In genomic region chr19:801030-801860, GRCh38 we compare ENCODE assay signal across 8 cellular contexts. TPM values are rescaled to one million over a fixed set of nuclear protein-coding genes. Genes with fewer than 3 reads are reported as not detected.
A peak's percentile ranks its signal among the peaks of the same experiment; 100 is the strongest.
DNase-seq lines count a peak whose midpoint lies in the region; ATAC-seq, FAIRE-seq and TF ChIP-seq lines count a peak whose summit lies in the region.

No MANE protein-coding gene starts in this region.

- no peaks in the 10 kb centered on the region for H3K9me3 Mint-ChIP-seq in MCF 10A (ENCODE audit: unreplicated experiment)
- H3K9me3 Mint-ChIP-seq in type B pancreatic cell, result no peaks in the 10 kb centered on the region

- H3K27me3 ChIP-seq in HUES48 (ENCODE audit: control insufficient read depth, insufficient read depth, low read length), result no peaks in the 10 kb centered on the region
- no peaks in the 10 kb centered on the region for H3K27me3 ChIP-seq in right lobe of liver

- H3K9me3 ChIP-seq in HUES48 (ENCODE audit: control insufficient read depth, insufficient read depth, low read length) (no peaks in the 10 kb centered on the region), right lobe of liver (no peaks in the 10 kb centered on the region)

- no peak for TF ChIP-seq POLR2A in right lobe of liver (IDR thresholded peaks at IDR 0.05)

- H3K4me3 Mint-ChIP-seq in MCF 10A (ENCODE audit: unreplicated experiment), result peak overlapping the region; percentile 61
- peak overlapping the region; percentile 74 for H3K4me3 Mint-ChIP-seq in type B pancreatic cell

- no peak overlapping the region for H3K4me3 ChIP-seq in HUES48 (ENCODE audit: low read depth, low read length)
- peak overlapping the region; percentile 21 to 95 (median 93) for H3K4me3 ChIP-seq in right lobe of liver

- WGBS in right lobe of liver (ENCODE audit: insufficient coverage, low coverage, low lambda C conversion rate, missing lambda C conversion rate), result 33% methylated on average over 7 of the region's 29 CpGs

- H3K4me1 ChIP-seq in HUES48 (ENCODE audit: control insufficient read depth, insufficient read depth, low read length) (peaks cover 24% of the 10 kb centered on the region), right lobe of liver (peaks cover 0 to 31% (median 19%) of the 10 kb centered on the region in 4 donors)

- H3K4me1 Mint-ChIP-seq in MCF 10A (ENCODE audit: insufficient read depth, unreplicated experiment), result peaks cover 33% of the 10 kb centered on the region
- peaks cover 33% of the 10 kb centered on the region for H3K4me1 Mint-ChIP-seq in type B pancreatic cell (ENCODE audit: unreplicated experiment)

- no peak for ATAC-seq in right lobe of liver

- peaks cover 63% of the 10 kb centered on the region for H3K36me3 Mint-ChIP-seq in MCF 10A (ENCODE audit: insufficient read depth, unreplicated experiment)
- peaks cover 19% of the 10 kb centered on the region for H3K36me3 Mint-ChIP-seq in type B pancreatic cell

- DNase-seq in A172 (ENCODE audit: low spot score) (peak; percentile 75), MCF 10A (ENCODE audit: unreplicated experiment) (peak; percentile 75), right lobe of liver (peak in 2 of 3 donors; percentile 56 to 75), type B pancreatic cell (ENCODE audit: extremely low spot score, unreplicated experiment) (no peak), urothelium cell line (ENCODE audit: low spot score) (no peak), putamen (ENCODE audit: low spot score) (no peak), SIG-M5 treated with dmso at 0.1 percent for 504 hours (lab: John Stamatoyannopoulos, UW; ENCODE audit: unreplicated experiment) (no peak)

- H3K27ac Mint-ChIP-seq in MCF 10A (ENCODE audit: low read depth, unreplicated experiment) (no peak overlapping the region), type B pancreatic cell (peak overlapping the region; percentile 46)

- BruUV-seq in MCF 10A (replicated peaks; lab: Mats Ljungman, UMichigan), result no TSS peak

- H3K27ac ChIP-seq in HUES48 (ENCODE audit: low read depth, low read length) (peak overlapping the region; percentile 59), right lobe of liver (peak overlapping the region in 2 of 3 donors; percentile 72 to 79)

- no peak overlapping the region for H3K9ac ChIP-seq in HUES48 (ENCODE audit: low read depth, low read length)

- intact Hi-C loops in MCF 10A (cut with micrococcal nuclease), result no loop called here
- intact Hi-C loops in right lobe of liver (cut with DNase I), result no loop called here

- H3K36me3 ChIP-seq in HUES48 (ENCODE audit: control insufficient read depth, insufficient read depth, low read length), result peaks cover 77% of the 10 kb centered on the region
- H3K36me3 ChIP-seq in right lobe of liver, result peaks cover 8 to 41% (median 27%) of the 10 kb centered on the region in 4 donors

- CTCF ChIA-PET in MCF 10A (lab: Yijun Ruan, JAX), result interaction anchor here (0.7 kb wide), 1 partner anchor 56 kb away, joined by 3 read pairs; no protein-coding TSS in a partner anchor

- H3K27me3 Mint-ChIP-seq in MCF 10A (ENCODE audit: insufficient read depth, unreplicated experiment) (no peaks in the 10 kb centered on the region), type B pancreatic cell (peaks cover 6% of the 10 kb centered on the region)

- TF ChIP-seq CTCF in MCF 10A (IDR thresholded peaks at IDR 0.05; ENCODE audit: unreplicated experiment) (no peak), right lobe of liver (IDR thresholded peaks at IDR 0.05) (no peak), type B pancreatic cell (conservative IDR thresholded peaks at IDR 0.05) (no peak)

- no peak for FAIRE-seq in urothelium cell line (lab: Jason Lieb, UNC)

- POLR2A ChIA-PET in MCF 10A (lab: Yijun Ruan, JAX), result interaction anchor here (0.6 to 1.6 kb wide), 6 partner anchors 9 to 131 kb away, joined by 3 to 5 read pairs (median 3); no protein-coding TSS in a partner anchor

RNA-seq across cellular contexts. Expression of gene PTBP1, which starts 4.0 kb away (rescaled TPM):
- total RNA-seq in A172 (2014; rRNA removed; shearing (Covaris generic)), result 171 and 174 TPM in 2 replicates
- 348 and 431 TPM in 2 replicates for total RNA-seq in MCF 10A (2022)
- total RNA-seq in right lobe of liver, result 100 to 1,000 TPM in 5 of 6 experiments, 10 to 100 TPM in 1; 91.1 to 150 (median 129) TPM
- total RNA-seq in type B pancreatic cell (ENCODE audit: low replicate concordance), result 416 and 496 TPM in 2 replicates

RNA-seq across cellular contexts. Expression of gene PLPPR3, which starts 20.5 kb away (rescaled TPM):
- 7.5 and 12.7 TPM in 2 replicates for total RNA-seq in A172 (2014; rRNA removed; shearing (Covaris generic))
- not detected in 2 replicates for total RNA-seq in MCF 10A (2022)
- total RNA-seq in right lobe of liver, result not detected
- 9.9 and 29.2 TPM in 2 replicates for total RNA-seq in type B pancreatic cell (ENCODE audit: low replicate concordance)

RNA-seq across cellular contexts. Expression of gene AZU1, which starts 26.4 kb away (rescaled TPM):
- total RNA-seq in A172 (2014; rRNA removed; shearing (Covaris generic)), result 0.36 TPM in 1 of 2 replicates, not detected in the other
- total RNA-seq in MCF 10A (2022) (not detected in 2 replicates), right lobe of liver (1 to 10 TPM in 2 of 6 experiments, under 1 TPM in 1, not detected in 3; 0.15 to 3.6 (median 1.8) TPM), type B pancreatic cell (ENCODE audit: low replicate concordance) (0.41 TPM in 1 of 2 replicates, not detected in the other)

RNA-seq across cellular contexts. Expression of gene PRTN3, which starts 39.6 kb away (rescaled TPM):
- 0.14 and 0.16 TPM in 2 replicates for total RNA-seq in A172 (2014; rRNA removed; shearing (Covaris generic))
- total RNA-seq in MCF 10A (2022) (not detected in 2 replicates), right lobe of liver (1 to 10 TPM in 2 of 6 experiments, not detected in 4; 2.3 to 2.9 TPM), type B pancreatic cell (ENCODE audit: low replicate concordance) (0.45 TPM in 1 of 2 replicates, not detected in the other)

RNA-seq across cellular contexts. Expression of gene MISP, which starts 50.3 kb away (rescaled TPM):
- total RNA-seq in A172 (2014; rRNA removed; shearing (Covaris generic)), result 58.6 and 86.2 TPM in 2 replicates
- total RNA-seq in MCF 10A (2022), result 33.7 and 35.0 TPM in 2 replicates
- total RNA-seq in right lobe of liver, result under 1 TPM in 1 of 6 experiments, not detected in 5; 0.09 TPM
- total RNA-seq in type B pancreatic cell (ENCODE audit: low replicate concordance), result 9.4 and 20.8 TPM in 2 replicates

Comparison
In these comparisons a context has a peak if more than half of its experiments do, and no peak if none do; other contexts are left out.
1. DNase-seq: peak in A172 (single experiment), MCF 10A (single experiment) and right lobe of liver (2 of 3); none in type B pancreatic cell (single experiment), urothelium cell line (single experiment), putamen (single experiment) and SIG-M5 treated with dmso at 0.1 percent for 504 hours (single experiment).